ENCODE assay signal across 2 cellular contexts in the genomic region with DNA sequence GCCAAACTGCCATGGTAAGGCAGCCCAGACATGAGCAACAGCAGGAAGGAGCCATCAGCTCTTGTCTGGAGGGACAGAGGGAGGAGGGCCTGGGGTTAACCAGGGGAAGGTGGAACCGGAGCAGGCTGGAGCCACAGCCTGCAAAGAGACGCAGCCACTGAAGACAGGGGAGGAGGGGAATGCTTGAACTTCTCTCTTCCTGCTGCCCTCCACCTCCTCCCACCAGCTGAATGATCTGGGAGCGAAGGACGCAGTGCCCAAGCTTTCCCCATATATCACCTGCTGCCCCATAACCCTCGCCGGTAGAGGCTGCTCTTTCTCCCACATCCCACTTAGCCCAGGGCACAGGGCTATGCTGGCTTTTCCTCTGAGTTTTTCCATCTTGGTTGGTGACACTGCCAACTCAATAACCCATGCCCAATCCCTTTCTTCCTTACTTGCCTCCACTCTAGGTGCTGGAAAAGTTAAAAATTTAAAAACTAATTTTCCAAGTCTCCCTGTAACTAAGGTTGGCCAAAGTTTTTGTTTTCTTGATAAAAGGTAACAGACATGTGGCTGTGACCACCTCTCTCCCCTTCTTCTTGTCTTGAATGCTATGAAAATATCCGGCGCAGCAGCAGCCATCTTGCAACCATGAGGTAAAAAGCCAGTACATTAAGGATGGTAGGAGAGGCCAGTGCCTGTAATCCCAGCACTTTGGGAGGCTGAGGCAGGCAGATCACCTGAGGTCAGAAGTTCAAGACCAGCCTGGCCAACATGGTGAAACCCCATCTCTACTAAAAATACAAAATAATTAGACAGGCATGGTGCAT.
TF ChIP-seq lines count a peak whose summit lies in the region.

No MANE protein-coding gene starts in this region.

TF ChIP-seq in HepG2, 621 proteins besides CTCF, POLR2A, EP300 and RAD21 (continues in another document):
- TF ChIP-seq TBX2 (CRISPR knock-in tag; IDR thresholded peaks at IDR 0.05; ENCODE audit: borderline replicate concordance) (no peak), ZNF333 (CRISPR knock-in tag; IDR thresholded peaks at IDR 0.05; ENCODE audit: borderline replicate concordance) (no peak), ZSCAN29 (CRISPR knock-in tag; conservative IDR thresholded peaks at IDR 0.05) (peak; percentile 70; the same call in 1 of the 2 replicates), KAT2B (IDR thresholded peaks at IDR 0.05; ENCODE audit: borderline replicate concordance, low read depth, low read length) (no peak), GTF2F1 (IDR thresholded peaks at IDR 0.05; ENCODE audit: low read length) (no peak), SPEN (CRISPR knock-in tag; IDR thresholded peaks at IDR 0.05; ENCODE audit: low read depth) (no peak), ZMYM3 (CRISPR knock-in tag; IDR thresholded peaks at IDR 0.05) (peak; percentile 28; the same call in 1 of the 2 replicates), GLI4 (CRISPR knock-in tag; IDR thresholded peaks at IDR 0.05; ENCODE audit: borderline replicate concordance) (no peak), THYN1 (CRISPR knock-in tag; IDR thresholded peaks at IDR 0.05; ENCODE audit: borderline replicate concordance, low read depth) (no peak), TGIF2 (CRISPR knock-in tag; IDR thresholded peaks at IDR 0.05) (peak; percentile 36; the same call in 1 of the 2 replicates), STAG1 (CRISPR knock-in tag; IDR thresholded peaks at IDR 0.05) (peak; percentile 45)
- TF ChIP-seq, protein P1, sequence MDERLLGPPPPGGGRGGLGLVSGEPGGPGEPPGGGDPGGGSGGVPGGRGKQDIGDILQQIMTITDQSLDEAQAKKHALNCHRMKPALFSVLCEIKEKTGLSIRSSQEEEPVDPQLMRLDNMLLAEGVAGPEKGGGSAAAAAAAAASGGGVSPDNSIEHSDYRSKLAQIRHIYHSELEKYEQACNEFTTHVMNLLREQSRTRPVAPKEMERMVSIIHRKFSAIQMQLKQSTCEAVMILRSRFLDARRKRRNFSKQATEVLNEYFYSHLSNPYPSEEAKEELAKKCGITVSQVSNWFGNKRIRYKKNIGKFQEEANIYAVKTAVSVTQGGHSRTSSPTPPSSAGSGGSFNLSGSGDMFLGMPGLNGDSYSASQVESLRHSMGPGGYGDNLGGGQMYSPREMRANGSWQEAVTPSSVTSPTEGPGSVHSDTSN (CRISPR knock-in tag; IDR thresholded peaks at IDR 0.05), result no peak
- TF ChIP-seq, protein P2, sequence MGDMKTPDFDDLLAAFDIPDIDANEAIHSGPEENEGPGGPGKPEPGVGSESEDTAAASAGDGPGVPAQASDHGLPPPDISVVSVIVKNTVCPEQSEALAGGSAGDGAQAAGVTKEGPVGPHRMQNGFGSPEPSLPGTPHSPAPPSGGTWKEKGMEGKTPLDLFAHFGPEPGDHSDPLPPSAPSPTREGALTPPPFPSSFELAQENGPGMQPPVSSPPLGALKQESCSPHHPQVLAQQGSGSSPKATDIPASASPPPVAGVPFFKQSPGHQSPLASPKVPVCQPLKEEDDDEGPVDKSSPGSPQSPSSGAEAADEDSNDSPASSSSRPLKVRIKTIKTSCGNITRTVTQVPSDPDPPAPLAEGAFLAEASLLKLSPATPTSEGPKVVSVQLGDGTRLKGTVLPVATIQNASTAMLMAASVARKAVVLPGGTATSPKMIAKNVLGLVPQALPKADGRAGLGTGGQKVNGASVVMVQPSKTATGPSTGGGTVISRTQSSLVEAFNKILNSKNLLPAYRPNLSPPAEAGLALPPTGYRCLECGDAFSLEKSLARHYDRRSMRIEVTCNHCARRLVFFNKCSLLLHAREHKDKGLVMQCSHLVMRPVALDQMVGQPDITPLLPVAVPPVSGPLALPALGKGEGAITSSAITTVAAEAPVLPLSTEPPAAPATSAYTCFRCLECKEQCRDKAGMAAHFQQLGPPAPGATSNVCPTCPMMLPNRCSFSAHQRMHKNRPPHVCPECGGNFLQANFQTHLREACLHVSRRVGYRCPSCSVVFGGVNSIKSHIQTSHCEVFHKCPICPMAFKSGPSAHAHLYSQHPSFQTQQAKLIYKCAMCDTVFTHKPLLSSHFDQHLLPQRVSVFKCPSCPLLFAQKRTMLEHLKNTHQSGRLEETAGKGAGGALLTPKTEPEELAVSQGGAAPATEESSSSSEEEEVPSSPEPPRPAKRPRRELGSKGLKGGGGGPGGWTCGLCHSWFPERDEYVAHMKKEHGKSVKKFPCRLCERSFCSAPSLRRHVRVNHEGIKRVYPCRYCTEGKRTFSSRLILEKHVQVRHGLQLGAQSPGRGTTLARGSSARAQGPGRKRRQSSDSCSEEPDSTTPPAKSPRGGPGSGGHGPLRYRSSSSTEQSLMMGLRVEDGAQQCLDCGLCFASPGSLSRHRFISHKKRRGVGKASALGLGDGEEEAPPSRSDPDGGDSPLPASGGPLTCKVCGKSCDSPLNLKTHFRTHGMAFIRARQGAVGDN (CRISPR knock-in tag; IDR thresholded peaks at IDR 0.05), result no peak
- TF ChIP-seq, protein P3, sequence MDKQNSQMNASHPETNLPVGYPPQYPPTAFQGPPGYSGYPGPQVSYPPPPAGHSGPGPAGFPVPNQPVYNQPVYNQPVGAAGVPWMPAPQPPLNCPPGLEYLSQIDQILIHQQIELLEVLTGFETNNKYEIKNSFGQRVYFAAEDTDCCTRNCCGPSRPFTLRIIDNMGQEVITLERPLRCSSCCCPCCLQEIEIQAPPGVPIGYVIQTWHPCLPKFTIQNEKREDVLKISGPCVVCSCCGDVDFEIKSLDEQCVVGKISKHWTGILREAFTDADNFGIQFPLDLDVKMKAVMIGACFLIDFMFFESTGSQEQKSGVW (CRISPR knock-in tag; IDR thresholded peaks at IDR 0.05; ENCODE audit: borderline replicate concordance), result no peak
- TF ChIP-seq, protein P4, sequence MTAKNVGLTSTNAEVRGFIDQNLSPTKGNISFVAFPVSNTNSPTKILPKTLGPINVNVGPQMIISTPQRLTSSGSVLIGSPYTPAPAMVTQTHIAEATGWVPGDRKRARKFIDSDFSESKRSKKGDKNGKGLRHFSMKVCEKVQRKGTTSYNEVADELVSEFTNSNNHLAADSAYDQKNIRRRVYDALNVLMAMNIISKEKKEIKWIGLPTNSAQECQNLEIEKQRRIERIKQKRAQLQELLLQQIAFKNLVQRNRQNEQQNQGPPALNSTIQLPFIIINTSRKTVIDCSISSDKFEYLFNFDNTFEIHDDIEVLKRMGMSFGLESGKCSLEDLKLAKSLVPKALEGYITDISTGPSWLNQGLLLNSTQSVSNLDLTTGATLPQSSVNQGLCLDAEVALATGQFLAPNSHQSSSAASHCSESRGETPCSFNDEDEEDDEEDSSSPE (CRISPR knock-in tag; IDR thresholded peaks at IDR 0.05), result no peak
- TF ChIP-seq, protein P5, sequence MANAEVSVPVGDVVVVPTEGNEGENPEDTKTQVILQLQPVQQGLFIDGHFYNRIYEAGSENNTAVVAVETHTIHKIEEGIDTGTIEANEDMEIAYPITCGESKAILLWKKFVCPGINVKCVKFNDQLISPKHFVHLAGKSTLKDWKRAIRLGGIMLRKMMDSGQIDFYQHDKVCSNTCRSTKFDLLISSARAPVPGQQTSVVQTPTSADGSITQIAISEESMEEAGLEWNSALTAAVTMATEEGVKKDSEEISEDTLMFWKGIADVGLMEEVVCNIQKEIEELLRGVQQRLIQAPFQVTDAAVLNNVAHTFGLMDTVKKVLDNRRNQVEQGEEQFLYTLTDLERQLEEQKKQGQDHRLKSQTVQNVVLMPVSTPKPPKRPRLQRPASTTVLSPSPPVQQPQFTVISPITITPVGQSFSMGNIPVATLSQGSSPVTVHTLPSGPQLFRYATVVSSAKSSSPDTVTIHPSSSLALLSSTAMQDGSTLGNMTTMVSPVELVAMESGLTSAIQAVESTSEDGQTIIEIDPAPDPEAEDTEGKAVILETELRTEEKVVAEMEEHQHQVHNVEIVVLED (CRISPR knock-in tag; IDR thresholded peaks at IDR 0.05; ENCODE audit: borderline replicate concordance), result no peak

TF ChIP-seq in K562, 482 proteins besides CTCF, POLR2A, EP300 and RAD21:
- TF ChIP-seq EHMT2 (IDR thresholded peaks at IDR 0.05), result no peak
- no peak for TF ChIP-seq RNF2 (IDR thresholded peaks at IDR 0.05)
- no peak for TF ChIP-seq EP400 (IDR thresholded peaks at IDR 0.05)
- peak; percentile 58 for TF ChIP-seq RBM25 (IDR thresholded peaks at IDR 0.05; ENCODE audit: low read depth, low read length, severe bottlenecking)
- TF ChIP-seq, protein P6, sequence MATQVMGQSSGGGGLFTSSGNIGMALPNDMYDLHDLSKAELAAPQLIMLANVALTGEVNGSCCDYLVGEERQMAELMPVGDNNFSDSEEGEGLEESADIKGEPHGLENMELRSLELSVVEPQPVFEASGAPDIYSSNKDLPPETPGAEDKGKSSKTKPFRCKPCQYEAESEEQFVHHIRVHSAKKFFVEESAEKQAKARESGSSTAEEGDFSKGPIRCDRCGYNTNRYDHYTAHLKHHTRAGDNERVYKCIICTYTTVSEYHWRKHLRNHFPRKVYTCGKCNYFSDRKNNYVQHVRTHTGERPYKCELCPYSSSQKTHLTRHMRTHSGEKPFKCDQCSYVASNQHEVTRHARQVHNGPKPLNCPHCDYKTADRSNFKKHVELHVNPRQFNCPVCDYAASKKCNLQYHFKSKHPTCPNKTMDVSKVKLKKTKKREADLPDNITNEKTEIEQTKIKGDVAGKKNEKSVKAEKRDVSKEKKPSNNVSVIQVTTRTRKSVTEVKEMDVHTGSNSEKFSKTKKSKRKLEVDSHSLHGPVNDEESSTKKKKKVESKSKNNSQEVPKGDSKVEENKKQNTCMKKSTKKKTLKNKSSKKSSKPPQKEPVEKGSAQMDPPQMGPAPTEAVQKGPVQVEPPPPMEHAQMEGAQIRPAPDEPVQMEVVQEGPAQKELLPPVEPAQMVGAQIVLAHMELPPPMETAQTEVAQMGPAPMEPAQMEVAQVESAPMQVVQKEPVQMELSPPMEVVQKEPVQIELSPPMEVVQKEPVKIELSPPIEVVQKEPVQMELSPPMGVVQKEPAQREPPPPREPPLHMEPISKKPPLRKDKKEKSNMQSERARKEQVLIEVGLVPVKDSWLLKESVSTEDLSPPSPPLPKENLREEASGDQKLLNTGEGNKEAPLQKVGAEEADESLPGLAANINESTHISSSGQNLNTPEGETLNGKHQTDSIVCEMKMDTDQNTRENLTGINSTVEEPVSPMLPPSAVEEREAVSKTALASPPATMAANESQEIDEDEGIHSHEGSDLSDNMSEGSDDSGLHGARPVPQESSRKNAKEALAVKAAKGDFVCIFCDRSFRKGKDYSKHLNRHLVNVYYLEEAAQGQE (CRISPR knock-in tag; IDR thresholded peaks at IDR 0.05; ENCODE audit: low read depth), result no peak
- TF ChIP-seq CBX5 (IDR thresholded peaks at IDR 0.05; ENCODE audit: borderline replicate concordance, low read depth), result no peak
